In the genomic region with DNA sequence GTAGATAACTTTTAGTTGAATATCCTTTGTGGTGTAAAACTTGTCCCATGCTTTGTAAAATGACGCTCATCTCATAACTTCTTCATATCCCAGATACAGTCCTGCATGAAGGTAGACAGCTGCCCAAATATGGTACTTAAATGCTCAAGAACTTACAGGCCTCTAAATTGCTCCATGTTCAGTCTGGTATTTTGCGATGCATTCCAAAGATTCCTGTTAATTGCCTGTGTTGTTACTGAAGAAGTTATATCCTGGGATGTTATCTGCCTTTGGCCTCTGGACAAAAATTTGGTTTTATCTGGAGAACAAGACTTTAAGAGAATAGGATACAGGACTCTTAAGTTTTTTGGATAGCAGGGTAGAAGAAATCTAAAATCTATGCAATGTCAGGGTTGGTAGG, we compare ENCODE assay signal across 14 cellular contexts. TPM values are rescaled to one million over a fixed set of nuclear protein-coding genes. Genes with fewer than 3 reads are reported as not detected.
DNase-seq lines count a peak whose midpoint lies in the region; ATAC-seq, FAIRE-seq and TF ChIP-seq lines count a peak whose summit lies in the region.
"Had no signal": no experiment of that assay in that cellular context is flagged by ENCODE, and none has a peak within 500 bp of the region (broad histone marks: within the 10 kb centered on the region; RNA-seq: fewer than 3 reads in every experiment).

No MANE protein-coding gene starts in this region.

- H2BK20ac ChIP-seq in IMR-90 (ENCODE audit: low read depth, low read length) (peak overlapping the region; percentile 36; the same call in 1 of the 2 replicates), H1 (ENCODE audit: low read length) (no peak overlapping the region)

- H3K27me3 ChIP-seq in IMR-90 (ENCODE audit: control insufficient read depth, insufficient read depth, low read length) (no peaks in the 10 kb centered on the region), H1 (replicated peaks in 1 of 4; ENCODE audit: control insufficient read depth in 3 of 4, extremely low read depth in 1 of 4, insufficient read depth in 3 of 4, low read length in 3 of 4) (no peaks in the 10 kb centered on the region), thyroid gland (no peaks in the 10 kb centered on the region)
- H3K27me3 ChIP-seq: BLaER1 treated with 17β-estradiol and CSF1 and Interleukin-3, amounts not matched to agents 10 nM and 100 nM; vagina had no signal

- peak overlapping the region; percentile 49; the same call in 1 of the 2 replicates for H3K23ac ChIP-seq in IMR-90 (ENCODE audit: low read depth, low read length)
- no peak overlapping the region for H3K23ac ChIP-seq in H1 (ENCODE audit: insufficient read length)

- H3K36me3 Mint-ChIP-seq in mesothelial cell of epicardium: peaks cover 22% of the 10 kb centered on the region

- intact Hi-C loops in IMR-90 (cut with micrococcal nuclease): loop anchor here (10.0 kb wide), 1 partner anchor 475 kb away; no protein-coding TSS in a partner anchor
- intact Hi-C loops in thyroid gland (cut with DNase I): no loop called here

- no peaks in the 10 kb centered on the region for H3K23me2 ChIP-seq in H1 (ENCODE audit: low read depth, low read length)

- H3K4ac ChIP-seq in IMR-90 (ENCODE audit: low read depth, low read length) (peak overlapping the region; percentile 4; the same call in 1 of the 2 replicates), H1 (replicated peaks; ENCODE audit: insufficient read length, low read depth, low read length) (no peak overlapping the region)

- H4K5ac ChIP-seq in IMR-90 (ENCODE audit: low read depth, low read length) (peak overlapping the region; percentile 76; the same call in 1 of the 2 replicates), H1 (ENCODE audit: insufficient read length, low read depth, low read length) (no peak overlapping the region)

- H3K9me3 ChIP-seq in IMR-90 (ENCODE audit: control insufficient read depth, insufficient read depth, low read length): no peaks in the 10 kb centered on the region
- peaks cover 0 to 15% of the 10 kb centered on the region in 2 experiments; a peak in 2 of 4 replicates for H3K9me3 ChIP-seq in H1 (ENCODE audit: insufficient read depth in 2 of 2, low read depth in 1 of 2, low read length in 1 of 2)
- H3K9me3 ChIP-seq in thyroid gland: no peaks in the 10 kb centered on the region
- H3K9me3 ChIP-seq: vagina had no signal

- WGBS in IMR-90 (ENCODE audit: extremely low coverage in 2 of 2, insufficient read length in 1 of 2), 2 experiments: no CpG with 5 or more reads among the region's 2 CpGs
- WGBS in H1 (ENCODE audit: extremely low coverage in 1 of 2, insufficient coverage in 1 of 2, insufficient read length in 1 of 2, insufficient replicate concordance in 2 of 2, low coverage in 1 of 2, low lambda C conversion rate in 2 of 2, missing lambda C conversion rate in 1 of 2), 2 experiments: 80% methylated on average over 2 of the region's 2 CpGs; no CpG with 5 or more reads in 1 of the 2 experiments
- WGBS in thyroid gland, 2 donors: 91% methylated on average over 2 of the region's 2 CpGs

- no peak overlapping the region for H2AK5ac ChIP-seq in IMR-90 (ENCODE audit: low read depth, low read length)
- no peak overlapping the region for H2AK5ac ChIP-seq in H1 (ENCODE audit: low read depth, low read length)

- H4K91ac ChIP-seq in IMR-90 (ENCODE audit: insufficient read depth, low read depth, low read length): 0 out of 2 replicates have a peak overlapping the region, but pooled peaks have one; percentile 26
- H4K91ac ChIP-seq in H1 (replicated peaks; ENCODE audit: insufficient read length, low read length): no peak overlapping the region

- BruUV-seq in IMR-90 (replicated peaks; lab: Mats Ljungman, UMichigan): no TSS peak

- CTCF ChIA-PET in IMR-90 (lab: Yijun Ruan, JAX): interaction anchor here (0.6 kb wide), 1 partner anchor 24 kb away, joined by 4 read pairs; no protein-coding TSS in a partner anchor
- CTCF ChIA-PET in H1 (lab: Charles Lee; ENCODE audit: partially characterized antibody): interaction anchor here (1.1 kb wide), 1 partner anchor 20 kb away, joined by 4 read pairs; no protein-coding TSS in a partner anchor

- FAIRE-seq in H1 (lab: Jason Lieb, UNC): no peak

- H3K4me2 ChIP-seq in IMR-90 (ENCODE audit: low read depth, low read length) (peak overlapping the region; percentile 41; the same call in 1 of the 2 replicates), H1 (ENCODE audit: insufficient read depth in 1 of 2, low read depth in 2 of 2, low read length in 2 of 2) (no peak overlapping the region)
- H3K4me2 ChIP-seq: BLaER1 treated with 17β-estradiol and CSF1 and Interleukin-3, amounts not matched to agents 10 nM and 100 nM had no signal

- no peak overlapping the region for H3K4me3 Mint-ChIP-seq in mesothelial cell of epicardium
- H3K4me3 Mint-ChIP-seq: activated naive CD8-positive, alpha-beta T cell had no signal

- dilution Hi-C loops in IMR-90 (cut with HindIII; ENCODE audit: low sequenced_read_pairs, unreplicated experiment): no loop called here

- H3K27me3 Mint-ChIP-seq in mesothelial cell of epicardium (ENCODE audit: low read depth): no peaks in the 10 kb centered on the region
- H3K27me3 Mint-ChIP-seq: activated naive CD8-positive, alpha-beta T cell had no signal

- H3K36me3 ChIP-seq in IMR-90 (ENCODE audit: control insufficient read depth, insufficient read depth, low read length) (no peaks in the 10 kb centered on the region), H1 (ENCODE audit: control insufficient read depth in 2 of 4, insufficient read depth in 4 of 4, low read length in 3 of 4) (peaks cover 0 to 9% (median 0%) of the 10 kb centered on the region in 4 experiments; a peak in 1 of 8 replicates), thyroid gland (no peaks in the 10 kb centered on the region)
- H3K36me3 ChIP-seq: vagina had no signal

- H2AFZ ChIP-seq in IMR-90 (replicated peaks; ENCODE audit: low read length, poor library complexity): no peak overlapping the region
- H2AFZ ChIP-seq in H1 (ENCODE audit: low read length): no peak overlapping the region

- H2BK120ac ChIP-seq in IMR-90 (ENCODE audit: low read depth, low read length) (peak overlapping the region; percentile 42), H1 (replicated peaks; ENCODE audit: low read depth, low read length) (no peak overlapping the region)

- TF ChIP-seq EP300 in H1 (IDR thresholded peaks at IDR 0.05; ENCODE audit: borderline replicate concordance in 1 of 2, low read depth in 2 of 2, low read length in 2 of 2): no peak

- no peak overlapping the region for H3K4me3 ChIP-seq in AG10803 (ENCODE audit: low read length)
- no peak overlapping the region for H3K4me3 ChIP-seq in IMR-90 (ENCODE audit: insufficient read depth, low read depth, low read length)
- H3K4me3 ChIP-seq in H1 (ENCODE audit: extremely low read depth in 1 of 4, insufficient read depth in 2 of 4, low read depth in 3 of 4, low read length in 4 of 4): no peak overlapping the region
- H3K4me3 ChIP-seq in thyroid gland (replicated peaks in 1 of 3): no peak overlapping the region
- H3K4me3 ChIP-seq: BLaER1 treated with 17β-estradiol and CSF1 and Interleukin-3, amounts not matched to agents 10 nM and 100 nM; vagina had no signal

- no peaks in the 10 kb centered on the region for H3K9me1 ChIP-seq in IMR-90 (ENCODE audit: insufficient read depth, low read length)

- peak overlapping the region; percentile 63 for H3K27ac ChIP-seq in IMR-90 (ENCODE audit: insufficient read depth, low read length)
- no peak overlapping the region for H3K27ac ChIP-seq in H1 (ENCODE audit: low read depth, low read length)
- H3K27ac ChIP-seq in thyroid gland: peak overlapping the region in 1 of 3 donors; percentile 37
- H3K27ac ChIP-seq: BLaER1 treated with 17β-estradiol and CSF1 and Interleukin-3, amounts not matched to agents 10 nM and 100 nM; vagina had no signal

- H3K18ac ChIP-seq in IMR-90 (ENCODE audit: low read depth, low read length): peak overlapping the region; percentile 76; the same call in 1 of the 2 replicates
- H3K18ac ChIP-seq in H1 (ENCODE audit: extremely low read depth, low read length): no peak overlapping the region

- H3K9me3 Mint-ChIP-seq in mesothelial cell of epicardium: peaks cover 32% of the 10 kb centered on the region

- peak overlapping the region; percentile 92 for H2BK5ac ChIP-seq in IMR-90 (ENCODE audit: low read depth, low read length, poor library complexity, severe bottlenecking)
- no peak overlapping the region for H2BK5ac ChIP-seq in H1 (ENCODE audit: low read depth, low read length)

- peaks cover 24% of the 10 kb centered on the region for H3K4me1 Mint-ChIP-seq in mesothelial cell of epicardium

- in situ Hi-C loops in IMR-90 (cut with MboI; ENCODE audit: low sequenced_read_pairs): no loop called here

- peak overlapping the region; percentile 78; the same call in 1 of the 2 replicates for H3K14ac ChIP-seq in IMR-90 (replicated peaks; ENCODE audit: low read depth, low read length)
- no peak overlapping the region for H3K14ac ChIP-seq in H1 (ENCODE audit: insufficient read length)

- TF ChIP-seq CTCF in AG10803 (conservative IDR thresholded peaks at IDR 0.05; ENCODE audit: low read length): no peak
- TF ChIP-seq CTCF in IMR-90 (conservative IDR thresholded peaks at IDR 0.05; ENCODE audit: low read depth, low read length): no peak
- TF ChIP-seq CTCF in H1 (IDR thresholded peaks at IDR 0.05; ENCODE audit: control extremely low read depth in 1 of 3, insufficient read depth in 1 of 3, low read depth in 1 of 3, low read length in 3 of 3): no peak
- TF ChIP-seq CTCF in mesothelial cell of epicardium (IDR thresholded peaks at IDR 0.05; ENCODE audit: unreplicated experiment): no peak
- no peak for TF ChIP-seq CTCF in thyroid gland (IDR thresholded peaks at IDR 0.05)

- H3K56ac ChIP-seq in IMR-90 (ENCODE audit: extremely low read depth, insufficient read depth, low read length) (no peak overlapping the region), H1 (replicated peaks; ENCODE audit: insufficient read length, low read depth, low read length) (no peak overlapping the region)

- DNase-seq in AG10803 (ENCODE audit: low read depth) (peak; percentile 91), IMR-90 (peak; percentile 47), H1 (ENCODE audit: low read depth in 1 of 2, low spot score in 2 of 2) (no peak), mesothelial cell of epicardium (ENCODE audit: low spot score in 2 of 2, unreplicated experiment in 2 of 2) (no peak), thyroid gland (no peak), NCI-H146 treated with DMSO at 0.1 percent for 48 hours (lab: John Stamatoyannopoulos, UW; ENCODE audit: unreplicated experiment) (no peak)
- no peak for DNase-seq in activated CD4-positive, CD25-positive, alpha-beta regulatory T cell (lab: John Stamatoyannopoulos, UW)
- DNase-seq: GF-D8, NCI-H1694, NCI-H526 treated with DMSO at 0.1 percent for 48 hours had no signal

- H4K20me1 ChIP-seq in IMR-90 (ENCODE audit: insufficient read depth, low read length): no peaks in the 10 kb centered on the region
- H4K20me1 ChIP-seq in H1 (replicated peaks in 1 of 2; ENCODE audit: control insufficient read depth in 1 of 2, insufficient read depth in 2 of 2, low read length in 2 of 2): no peaks in the 10 kb centered on the region

- peak overlapping the region; percentile 9 to 59; a peak in 3 of 4 replicates for H4K8ac ChIP-seq in IMR-90 (ENCODE audit: low read depth in 2 of 2, low read length in 2 of 2)
- H4K8ac ChIP-seq in H1 (ENCODE audit: extremely low read depth, insufficient read depth, low read length): no peak overlapping the region

- POLR2A ChIA-PET in IMR-90 (lab: Charles Lee; ENCODE audit: unreplicated experiment): no interaction called here
- POLR2A ChIA-PET in H1 (lab: Charles Lee; ENCODE audit: partially characterized antibody): no interaction called here

- peaks cover 13 to 55% of the 10 kb centered on the region in 2 experiments for H3K79me1 ChIP-seq in IMR-90 (ENCODE audit: low read depth in 1 of 2, low read length in 2 of 2)
- peaks cover 2% of the 10 kb centered on the region; the same call in 1 of the 2 replicates for H3K79me1 ChIP-seq in H1 (ENCODE audit: low read depth, low read length)

- TF ChIP-seq POLR2A in IMR-90 (IDR thresholded peaks at IDR 0.05; ENCODE audit: low read depth, low read length): no peak
- no peak for TF ChIP-seq POLR2A in H1 (IDR thresholded peaks at IDR 0.05; ENCODE audit: control extremely low read depth in 1 of 2, low read depth in 2 of 2, low read length in 2 of 2)
- TF ChIP-seq POLR2A in thyroid gland (IDR thresholded peaks at IDR 0.05): no peak

- H3K4me1 ChIP-seq in IMR-90 (ENCODE audit: control insufficient read depth, insufficient read depth, low read length) (peaks cover 7% of the 10 kb centered on the region; the same call in 1 of the 2 replicates), H1 (replicated peaks in 1 of 4; ENCODE audit: control insufficient read depth in 3 of 4, insufficient read depth in 4 of 4, low read length in 3 of 4) (0 out of 7 replicates have a peak, but pooled peaks cover 0 to 2% (median 0%) of the 10 kb centered on the region in 4 experiments), thyroid gland (peaks cover 13 to 24% of the 10 kb centered on the region in 2 donors)
- H3K4me1 ChIP-seq: vagina had no signal

- H3K79me2 ChIP-seq in H1 (ENCODE audit: control insufficient read depth in 1 of 2, insufficient read depth in 2 of 2, low read length in 2 of 2): peaks cover 0 to 86% of the 10 kb centered on the region in 2 experiments; a peak in 2 of 4 replicates

- peak; percentile 82 for ATAC-seq in IMR-90 (ENCODE audit: low read depth)
- no peak for ATAC-seq in GM21447 (IDR thresholded peaks at IDR 0.05; ENCODE audit: unreplicated experiment)

- no peak overlapping the region for H2BK12ac ChIP-seq in H1 (ENCODE audit: low read depth, low read length)

- H3K27ac Mint-ChIP-seq in mesothelial cell of epicardium: peak overlapping the region; percentile 67
- H3K27ac Mint-ChIP-seq: activated naive CD8-positive, alpha-beta T cell had no signal

- peak overlapping the region; percentile 39; the same call in 1 of the 3 replicates for H2BK15ac ChIP-seq in IMR-90 (ENCODE audit: low read depth, low read length)
- no peak overlapping the region for H2BK15ac ChIP-seq in H1 (ENCODE audit: low read length)

- no peak overlapping the region for H2AK9ac ChIP-seq in IMR-90 (replicated peaks; ENCODE audit: low read depth, low read length, poor library complexity)

- TF ChIP-seq RAD21 in IMR-90 (IDR thresholded peaks at IDR 0.05; ENCODE audit: low read length) (no peak), H1 (IDR thresholded peaks at IDR 0.05 in 1 of 2, conservative IDR thresholded peaks at IDR 0.05 in 1 of 2; ENCODE audit: low read depth in 2 of 2, low read length in 2 of 2) (no peak)

- H3K9ac ChIP-seq in IMR-90 (ENCODE audit: low read depth, low read length): no peak overlapping the region; the same call in 1 of the 2 replicates
- H3K9ac ChIP-seq in H1 (replicated peaks in 1 of 4; ENCODE audit: extremely low read depth in 1 of 4, low read depth in 3 of 4, low read length in 3 of 4): no peak overlapping the region
- H3K9ac ChIP-seq: BLaER1 treated with 17β-estradiol and CSF1 and Interleukin-3, amounts not matched to agents 10 nM and 100 nM had no signal

RNA-seq across cellular contexts. Expression of a gene that starts 60.0 kb away (rescaled TPM):
- total RNA-seq in IMR-90 (2012; rRNA removed) (21.5 and 24.7 TPM in 2 replicates), mesothelial cell of epicardium (31.1 to 34.7 TPM (median 31.3 TPM) in 3 replicates), thyroid gland (10 to 100 TPM; 58.3 to 93.9 (median 78.0) TPM)
- polyA plus RNA-seq in IMR-90 (2012; rRNA removed) (23.9 and 24.5 TPM in 2 replicates), H1 (2011; rRNA removed) (45.8 and 46.5 TPM in 2 replicates)
- 12.9 and 17.5 TPM in 2 replicates for polyA plus RNA-seq in IMR-90 (2012; cell fraction: cytosol; rRNA removed)
- 67.8 and 91.1 TPM in 2 replicates for polyA plus RNA-seq in IMR-90 (2012; cell fraction: nucleus; rRNA removed; ENCODE audit: low replicate concordance)
- total RNA-seq in H1 (2021; fragmentation: NEBNext Ultra II Directional; extraction: Animal tissue kit (Norgen Biotek cat#: 25700)): 78.3 and 79.8 TPM in 2 replicates
- polyA plus RNA-seq in H1 (2011; cell fraction: cytosol; rRNA removed): 43.2 TPM
- 84.2 TPM for polyA plus RNA-seq in H1 (2011; cell fraction: nucleus; rRNA removed)
- polyA plus RNA-seq in H1 (2012, experiment 1 of 2): 54.3 to 65.2 TPM (median 61.6 TPM) in 4 replicates
- polyA plus RNA-seq in H1 (2012, experiment 2 of 2): 8.1 TPM
- 42.7 TPM for polyA plus RNA-seq in H1 (2013, experiment 1 of 2)
- 39.1 TPM for polyA plus RNA-seq in H1 (2013, experiment 2 of 2)
- polyA minus RNA-seq in H1 (2011; rRNA and poly(A)+ RNA removed): 69.6 and 71.4 TPM in 2 replicates
- polyA minus RNA-seq in H1 (2011; cell fraction: cytosol; rRNA and poly(A)+ RNA removed): 60.5 TPM
- 96.9 TPM for polyA minus RNA-seq in H1 (2011; cell fraction: nucleus; rRNA and poly(A)+ RNA removed)

Comparison
In these comparisons a context has a peak if more than half of its experiments do, and no peak if none do; other contexts are left out.
1. DNase-seq: peak in AG10803 (single experiment) and IMR-90 (single experiment); none in H1 (0 of 2), mesothelial cell of epicardium (0 of 2), activated CD4-positive, CD25-positive, alpha-beta regulatory T cell (0 of 4), thyroid gland (0 of 2) and NCI-H146 treated with DMSO at 0.1 percent for 48 hours (single experiment).